ENCODE assay signal across 32 cellular contexts in the genomic region with DNA sequence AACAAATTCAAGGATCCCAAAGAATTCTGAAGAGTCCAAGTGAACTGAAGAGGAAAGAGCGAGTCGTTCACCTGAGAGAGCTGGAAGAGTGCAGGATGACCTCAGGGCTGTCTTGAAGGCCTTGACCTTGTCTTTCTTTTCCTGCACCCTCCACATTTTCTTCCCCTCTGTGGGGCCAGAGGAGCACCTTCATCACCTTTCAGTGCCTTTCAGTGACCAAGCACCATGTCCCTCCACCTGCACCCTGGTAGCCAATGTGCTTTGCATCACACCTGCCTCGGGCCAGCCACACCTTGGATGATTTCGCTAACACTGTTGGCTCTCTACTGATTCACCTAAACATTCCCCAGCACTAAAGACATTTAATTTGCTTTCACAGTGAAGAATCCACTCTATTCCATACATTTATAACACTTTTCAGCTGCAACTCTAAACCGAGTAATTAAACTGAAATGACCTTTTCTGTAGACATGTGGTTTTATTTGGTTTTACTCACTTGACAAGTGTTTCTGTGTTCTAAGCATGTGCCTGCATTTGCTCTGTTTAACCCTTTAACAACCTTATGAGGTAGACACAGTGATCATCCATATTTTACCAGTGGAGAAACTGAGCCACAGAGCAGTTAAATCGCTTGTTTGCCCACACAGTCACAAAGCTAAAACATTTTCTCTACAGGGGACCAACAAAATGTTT.
"Had no signal": no experiment of that assay in that cellular context is flagged by ENCODE, and none has a peak within 500 bp of the region (broad histone marks: within the 10 kb centered on the region; RNA-seq: fewer than 3 reads in every experiment).

No MANE protein-coding gene starts in this region.

- H3K4me1 Mint-ChIP-seq: activated CD4-positive, alpha-beta T cell treated with anti-CD3 and anti-CD28 coated beads, Interleukin-2, amount 10 ng/mL, durations not matched to agents 24 days and 14 days; activated naive CD8-positive, alpha-beta T cell treated with anti-CD3 and anti-CD28 coated beads for 36 hours; activated T-helper 17 cell treated with anti-CD3 and anti-CD28 coated beads, Interleukin-2, amount 50 U/mL, for 72 hours; central memory CD8-positive, alpha-beta T cell had no signal

- H3K36me3 ChIP-seq: brain microvascular endothelial cell, Peyer's patch had no signal

- H3K4me3 Mint-ChIP-seq: activated CD4-positive, alpha-beta T cell treated with anti-CD3 and anti-CD28 coated beads, Interleukin-2, amount 10 ng/mL, durations not matched to agents 24 days and 14 days; activated CD8-positive, alpha-beta T cell treated with anti-CD3 and anti-CD28 coated beads for 36 hours; activated naive CD8-positive, alpha-beta T cell treated with anti-CD3 and anti-CD28 coated beads for 36 hours; activated T-cell treated with anti-CD3 and anti-CD28 coated beads, Interleukin-2, amount 50 U/mL, for 72 hours; activated T-helper 17 cell treated with anti-CD3 and anti-CD28 coated beads, Interleukin-2, amount 50 U/mL, for 72 hours; central memory CD8-positive, alpha-beta T cell; T-helper 1 cell treated with Interleukin-12 subunit alpha and Interleukin-12 subunit beta and Interleukin-4 antibody, amounts not matched to agents 30 μg/mL and 1 μg/mL, for 36 hours; T-helper 2 cell treated with Interferon-gamma antibody and Interleukin-4, amounts not matched to agents 5 μg/mL and 100 μg/mL, for 36 hours had no signal

- FAIRE-seq: K562, TTC549 had no signal

- ATAC-seq: activated CD8-positive, alpha-beta T cell treated with anti-CD3 and anti-CD28 coated beads for 36 hours; activated T-cell treated with anti-CD3 and anti-CD28 coated beads, Interleukin-2, amount 50 U/mL, for 72 hours; K562; PC-3 had no signal

- H3K4me3 ChIP-seq: K562, Peyer's patch had no signal

- H3K36me3 Mint-ChIP-seq: activated naive CD8-positive, alpha-beta T cell treated with anti-CD3 and anti-CD28 coated beads for 36 hours had no signal

- H3K27ac ChIP-seq: brain microvascular endothelial cell, Peyer's patch had no signal

- H3K4me1 ChIP-seq: Peyer's patch had no signal

- H3K9me3 Mint-ChIP-seq: activated CD4-positive, alpha-beta T cell treated with anti-CD3 and anti-CD28 coated beads, Interleukin-2, amount 10 ng/mL, durations not matched to agents 24 days and 14 days; activated CD8-positive, alpha-beta T cell treated with anti-CD3 and anti-CD28 coated beads for 36 hours; activated naive CD8-positive, alpha-beta T cell treated with anti-CD3 and anti-CD28 coated beads for 36 hours; activated T-cell treated with anti-CD3 and anti-CD28 coated beads, Interleukin-2, amount 50 U/mL, for 72 hours; activated T-helper 17 cell treated with anti-CD3 and anti-CD28 coated beads, Interleukin-2, amount 50 U/mL, for 72 hours; central memory CD8-positive, alpha-beta T cell; T-helper 1 cell treated with Interleukin-12 subunit alpha and Interleukin-12 subunit beta and Interleukin-4 antibody, amounts not matched to agents 30 μg/mL and 1 μg/mL, for 36 hours; T-helper 2 cell treated with Interferon-gamma antibody and Interleukin-4, amounts not matched to agents 5 μg/mL and 100 μg/mL, for 36 hours had no signal

- H3K27ac Mint-ChIP-seq: activated CD4-positive, alpha-beta T cell treated with anti-CD3 and anti-CD28 coated beads, Interleukin-2, amount 10 ng/mL, durations not matched to agents 24 days and 14 days; activated CD8-positive, alpha-beta T cell treated with anti-CD3 and anti-CD28 coated beads for 36 hours; activated naive CD8-positive, alpha-beta T cell treated with anti-CD3 and anti-CD28 coated beads for 36 hours; activated T-cell treated with anti-CD3 and anti-CD28 coated beads, Interleukin-2, amount 50 U/mL, for 72 hours; activated T-helper 17 cell treated with anti-CD3 and anti-CD28 coated beads, Interleukin-2, amount 50 U/mL, for 72 hours; T-helper 1 cell treated with Interleukin-12 subunit alpha and Interleukin-12 subunit beta and Interleukin-4 antibody, amounts not matched to agents 30 μg/mL and 1 μg/mL, for 36 hours; T-helper 2 cell treated with Interferon-gamma antibody and Interleukin-4, amounts not matched to agents 5 μg/mL and 100 μg/mL, for 36 hours had no signal

- H3K27me3 Mint-ChIP-seq: activated CD4-positive, alpha-beta T cell treated with anti-CD3 and anti-CD28 coated beads, Interleukin-2, amount 10 ng/mL, durations not matched to agents 24 days and 14 days; activated CD8-positive, alpha-beta T cell treated with anti-CD3 and anti-CD28 coated beads for 36 hours; activated naive CD8-positive, alpha-beta T cell treated with anti-CD3 and anti-CD28 coated beads for 36 hours; activated T-helper 17 cell treated with anti-CD3 and anti-CD28 coated beads, Interleukin-2, amount 50 U/mL, for 72 hours; central memory CD8-positive, alpha-beta T cell had no signal

- H3K9me3 ChIP-seq: Peyer's patch had no signal

- DNase-seq: activated CD4-positive, alpha-beta T cell treated with anti-CD3 and anti-CD28 coated beads, Interleukin-2, amount 10 ng/mL, durations not matched to agents 24 days and 14 days; activated CD4-positive, alpha-beta T cell treated with anti-CD3 and anti-CD28 coated beads, Interleukin-2, amount 50 U/mL, for 4 hours; activated CD8-positive, alpha-beta T cell treated with anti-CD3 and anti-CD28 coated beads for 36 hours; activated effector memory CD4-positive, alpha-beta T cell treated with anti-CD3 and anti-CD28 coated beads, Interleukin-2, amount 50 U/mL, for 16 hours; activated naive CD4-positive, alpha-beta T cell; activated naive CD4-positive, alpha-beta T cell treated with anti-CD3 and anti-CD28 coated beads, Interleukin-2, amount 50 U/mL, for 16 hours; activated naive CD8-positive, alpha-beta T cell treated with anti-CD3 and anti-CD28 coated beads for 36 hours; activated T-cell treated with anti-CD3 and anti-CD28 coated beads, Interleukin-2, amount 50 U/mL, for 1 hour; activated T-cell treated with anti-CD3 and anti-CD28 coated beads, Interleukin-2, amount 50 U/mL, for 72 hours; amniotic stem cell; aorta; brain microvascular endothelial cell; IMR-90; NCI-H1092 treated with DMSO at 0.1 percent for 48 hours; NCI-H1417; NCI-H146; NCI-H187 treated with DMSO at 0.1 percent for 48 hours; NCI-H2081 treated with DMSO at 0.1 percent for 48 hours; NCI-H226; NCI-H446 treated with DMSO at 0.1 percent for 48 hours; NCI-H524; NCI-H69; PC-3; Peyer's patch; Right ventricle myocardium superior; RPMI8226 had no signal

- H3K27me3 ChIP-seq: brain microvascular endothelial cell, Peyer's patch had no signal
